Comparison of ENCODE assay signal across 1 cellular context in the genomic region with DNA sequence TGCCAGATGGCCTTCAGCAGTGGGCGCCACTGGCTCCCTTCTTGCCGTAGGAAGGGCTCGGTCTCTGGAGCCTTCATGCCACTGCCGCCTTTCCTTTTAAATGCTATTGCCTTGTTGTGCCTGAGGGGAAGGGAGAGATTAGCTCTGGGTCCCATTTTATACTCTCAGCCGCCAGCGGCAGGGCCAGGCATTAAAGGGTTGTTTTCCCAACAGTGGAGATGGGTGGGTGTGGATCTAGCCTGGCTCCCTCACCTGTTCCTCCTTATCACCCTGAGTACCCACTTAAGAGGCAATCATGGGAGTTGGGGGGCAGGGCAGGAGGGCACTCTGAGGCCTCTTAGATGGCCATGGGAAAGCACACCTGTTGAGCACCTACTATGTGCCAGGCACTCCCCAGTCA. TPM values are rescaled to one million over a fixed set of nuclear protein-coding genes. Genes with fewer than 3 reads are reported as not detected.
"Had no signal": no experiment of that assay in that cellular context is flagged by ENCODE, and none has a peak within 500 bp of the region (broad histone marks: within the 10 kb centered on the region; RNA-seq: fewer than 3 reads in every experiment).

No MANE protein-coding gene starts in this region.

RNA-seq across cellular contexts. Expression of a gene that starts 19.8 kb away (rescaled TPM):
- total RNA-seq: SK-MEL-5 had no signal
